In the genomic region with DNA sequence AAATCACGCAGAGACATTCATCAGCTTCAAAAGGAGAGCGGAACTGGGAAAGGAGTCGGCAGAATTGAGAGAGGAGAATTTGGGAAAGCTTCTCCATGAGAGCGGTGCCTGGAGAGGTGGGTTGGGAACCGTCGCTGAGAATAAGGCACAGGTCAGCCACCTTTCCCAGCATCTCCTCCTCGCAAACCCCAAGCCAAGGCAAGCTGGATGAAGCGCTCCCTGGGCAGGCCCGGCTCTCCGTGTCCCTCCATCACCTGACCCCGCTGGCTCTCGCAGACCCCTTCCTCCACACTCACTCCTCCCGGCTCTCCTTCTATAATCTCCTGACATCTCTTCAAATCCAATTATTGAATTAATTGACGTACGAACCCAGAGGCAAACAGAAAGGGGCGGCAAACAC, we compare ENCODE assay signal across 1 cellular context.
TF ChIP-seq lines count a peak whose summit lies in the region.

No MANE protein-coding gene starts in this region.

TF ChIP-seq in HepG2, 621 proteins besides CTCF, POLR2A, EP300 and RAD21:
- TF ChIP-seq ZNF317 (CRISPR knock-in tag; IDR thresholded peaks at IDR 0.05) (no peak), ZBTB44 (CRISPR knock-in tag; IDR thresholded peaks at IDR 0.05) (no peak), FOXO1 (CRISPR knock-in tag; IDR thresholded peaks at IDR 0.05) (no peak), NCOA5 (CRISPR knock-in tag; IDR thresholded peaks at IDR 0.05) (no peak), ZSCAN21 (CRISPR knock-in tag; IDR thresholded peaks at IDR 0.05; ENCODE audit: borderline replicate concordance) (no peak), ZNF639 (CRISPR knock-in tag; conservative IDR thresholded peaks at IDR 0.05) (no peak), ZNF672 (CRISPR knock-in tag; IDR thresholded peaks at IDR 0.05) (no peak), RBM39 (IDR thresholded peaks at IDR 0.05; ENCODE audit: low read depth, low read length, poor library complexity, severe bottlenecking) (no peak), ZFYVE20 (CRISPR knock-in tag; IDR thresholded peaks at IDR 0.05; ENCODE audit: borderline replicate concordance, low read depth) (no peak), MLLT10 (CRISPR knock-in tag; IDR thresholded peaks at IDR 0.05) (no peak), CBX5 (CRISPR knock-in tag; IDR thresholded peaks at IDR 0.05; ENCODE audit: borderline replicate concordance) (no peak), BRD4 (CRISPR knock-in tag; IDR thresholded peaks at IDR 0.05) (no peak)
- TF ChIP-seq, protein P1, sequence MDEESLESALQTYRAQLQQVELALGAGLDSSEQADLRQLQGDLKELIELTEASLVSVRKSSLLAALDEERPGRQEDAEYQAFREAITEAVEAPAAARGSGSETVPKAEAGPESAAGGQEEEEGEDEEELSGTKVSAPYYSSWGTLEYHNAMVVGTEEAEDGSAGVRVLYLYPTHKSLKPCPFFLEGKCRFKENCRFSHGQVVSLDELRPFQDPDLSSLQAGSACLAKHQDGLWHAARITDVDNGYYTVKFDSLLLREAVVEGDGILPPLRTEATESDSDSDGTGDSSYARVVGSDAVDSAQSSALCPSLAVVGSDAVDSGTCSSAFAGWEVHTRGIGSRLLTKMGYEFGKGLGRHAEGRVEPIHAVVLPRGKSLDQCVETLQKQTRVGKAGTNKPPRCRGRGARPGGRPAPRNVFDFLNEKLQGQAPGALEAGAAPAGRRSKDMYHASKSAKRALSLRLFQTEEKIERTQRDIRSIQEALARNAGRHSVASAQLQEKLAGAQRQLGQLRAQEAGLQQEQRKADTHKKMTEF (CRISPR knock-in tag; IDR thresholded peaks at IDR 0.05): no peak
